ENCODE assay signal across 18 cellular contexts in genomic region chr1:107952989-107953388, GRCh38. TPM values are rescaled to one million over a fixed set of nuclear protein-coding genes. Genes with fewer than 3 reads are reported as not detected.
DNase-seq lines count a peak whose midpoint lies in the region; ATAC-seq and TF ChIP-seq lines count a peak whose summit lies in the region.
"Had no signal": no experiment of that assay in that cellular context is flagged by ENCODE, and none has a peak within 500 bp of the region (broad histone marks: within the 10 kb centered on the region; RNA-seq: fewer than 3 reads in every experiment).

No MANE protein-coding gene starts in this region.

- H3K4me3 ChIP-seq in DND-41 (ENCODE audit: low read depth in 1 of 2, low read length in 2 of 2) (no peak overlapping the region), colonic mucosa (no peak overlapping the region), mesendoderm (ENCODE audit: low read length) (no peak overlapping the region), MM.1S (ENCODE audit: low read length) (no peak overlapping the region)
- H3K4me3 ChIP-seq: sigmoid colon had no signal

- H3F3A ChIP-seq in MM.1S (ENCODE audit: insufficient read depth, low read length) = no peaks in the 10 kb centered on the region

- H3K79me2 ChIP-seq in DND-41 (ENCODE audit: insufficient read depth, low read length) = peaks cover 98% of the 10 kb centered on the region
- H3K79me2 ChIP-seq in mesendoderm (ENCODE audit: control insufficient read depth, insufficient read depth, low read length) = no peaks in the 10 kb centered on the region
- H3K79me2 ChIP-seq in MM.1S (ENCODE audit: low read length) = no peaks in the 10 kb centered on the region

- H3K4me1 ChIP-seq in DND-41 (ENCODE audit: insufficient read depth, low read length) (peaks cover 95% of the 10 kb centered on the region), colonic mucosa (no peaks in the 10 kb centered on the region), mesendoderm (ENCODE audit: control insufficient read depth, low read depth, low read length) (peaks cover 3% of the 10 kb centered on the region), MM.1S (ENCODE audit: low read length) (peaks cover 16% of the 10 kb centered on the region; the same call in 1 of the 2 replicates)
- H3K4me1 ChIP-seq: sigmoid colon had no signal

- H4K5ac ChIP-seq in mesendoderm (ENCODE audit: low read length) = no peak overlapping the region

- intact Hi-C loops in colonic mucosa (cut with DNase I) = no loop called here

- no peak for ATAC-seq in DND-41 (ENCODE audit: insufficient read depth, low read depth)
- ATAC-seq: activated CD8-positive, alpha-beta memory T cell treated with anti-CD3 and anti-CD28 coated beads, Interleukin-2, amount 10 ng/mL, durations not matched to agents 7 days and 5 days had no signal

- no peaks in the 10 kb centered on the region for H3K79me1 ChIP-seq in mesendoderm (ENCODE audit: low read length)

- H3K4me3 Mint-ChIP-seq in chondrocyte (ENCODE audit: unreplicated experiment) = no peak overlapping the region
- H3K4me3 Mint-ChIP-seq: activated CD8-positive, alpha-beta memory T cell treated with anti-CD3 and anti-CD28 coated beads, Interleukin-2, amount 10 ng/mL, durations not matched to agents 7 days and 5 days; CD8-positive, alpha-beta memory T cell; endodermal cell; HFFc6; nephron; stimulated activated naive CD8-positive, alpha-beta T cell treated with anti-CD3 and anti-CD28 coated beads, Interleukin-15, Interleukin-2, amounts not matched to agents 100 ng/mL and 50 ng/mL, for 24 hours had no signal

- peak overlapping the region; percentile 47 for H3K18ac ChIP-seq in mesendoderm (ENCODE audit: low read length)

- WGBS in mesendoderm (ENCODE audit: extremely low coverage, insufficient coverage, low lambda C conversion rate) = no CpG with 5 or more reads among the region's 2 CpGs

- H3K27ac Mint-ChIP-seq in chondrocyte (ENCODE audit: unreplicated experiment) = no peak overlapping the region
- H3K27ac Mint-ChIP-seq: activated CD8-positive, alpha-beta memory T cell treated with anti-CD3 and anti-CD28 coated beads, Interleukin-2, amount 10 ng/mL, durations not matched to agents 7 days and 5 days; endodermal cell; HFFc6; stimulated activated naive CD8-positive, alpha-beta T cell treated with anti-CD3 and anti-CD28 coated beads, Interleukin-15, Interleukin-2, amounts not matched to agents 100 ng/mL and 50 ng/mL, for 24 hours had no signal

- no peak overlapping the region for H2BK120ac ChIP-seq in mesendoderm (ENCODE audit: low read depth, low read length)

- H3K9me3 ChIP-seq in DND-41 (ENCODE audit: insufficient read depth, low read length, severe bottlenecking) (no peaks in the 10 kb centered on the region), colonic mucosa (no peaks in the 10 kb centered on the region), MM.1S (replicated peaks; ENCODE audit: insufficient read depth, low read length) (no peaks in the 10 kb centered on the region)
- H3K9me3 ChIP-seq: sigmoid colon had no signal

- no peak for TF ChIP-seq CTCF in DND-41 (IDR thresholded peaks at IDR 0.05; ENCODE audit: borderline replicate concordance, extremely low read depth, low read length, poor library complexity, severe bottlenecking)
- no peak for TF ChIP-seq CTCF in colonic mucosa (IDR thresholded peaks at IDR 0.05)
- TF ChIP-seq CTCF in chondrocyte (IDR thresholded peaks at IDR 0.05) = no peak
- TF ChIP-seq CTCF in MM.1S (IDR thresholded peaks at IDR 0.05; ENCODE audit: low read length) = no peak

- H3K36me3 ChIP-seq in DND-41 (ENCODE audit: insufficient read depth, low read length) (no peaks in the 10 kb centered on the region), colonic mucosa (no peaks in the 10 kb centered on the region), mesendoderm (ENCODE audit: control insufficient read depth, insufficient read depth, low read length) (no peaks in the 10 kb centered on the region), MM.1S (replicated peaks; ENCODE audit: insufficient read depth, low read length) (no peaks in the 10 kb centered on the region)
- H3K36me3 ChIP-seq: sigmoid colon had no signal

- H2BK15ac ChIP-seq in mesendoderm (replicated peaks; ENCODE audit: low read depth) = no peak overlapping the region

- no peak overlapping the region for H4K8ac ChIP-seq in mesendoderm (ENCODE audit: low read depth, low read length)

- H3K27me3 ChIP-seq in DND-41 (ENCODE audit: insufficient read depth, low read length, poor library complexity) (no peaks in the 10 kb centered on the region), colonic mucosa (no peaks in the 10 kb centered on the region), mesendoderm (ENCODE audit: insufficient read depth, low read length, poor library complexity) (no peaks in the 10 kb centered on the region), MM.1S (replicated peaks; ENCODE audit: insufficient read depth, low read length) (no peaks in the 10 kb centered on the region)
- H3K27me3 ChIP-seq: sigmoid colon had no signal

- H2BK5ac ChIP-seq in mesendoderm (ENCODE audit: low read length) = no peak overlapping the region

- H4K20me1 ChIP-seq in DND-41 (ENCODE audit: insufficient read depth, low read length) (peaks cover 8% of the 10 kb centered on the region; the same call in 1 of the 2 replicates), MM.1S (ENCODE audit: insufficient read depth, low read length) (no peaks in the 10 kb centered on the region)

- H3K4ac ChIP-seq in mesendoderm (ENCODE audit: low read depth, low read length) = no peak overlapping the region

- no peak overlapping the region for H2AK5ac ChIP-seq in mesendoderm (ENCODE audit: low read length)

- no peak overlapping the region for H3K9ac ChIP-seq in DND-41 (ENCODE audit: low read depth, low read length)
- H3K9ac ChIP-seq in colonic mucosa (ENCODE audit: low read depth in 2 of 2, low read length in 2 of 2) = no peak overlapping the region
- H3K9ac ChIP-seq in mesendoderm (ENCODE audit: low read length) = no peak overlapping the region
- no peak overlapping the region for H3K9ac ChIP-seq in MM.1S (ENCODE audit: low read length)

- H3K27me3 Mint-ChIP-seq in chondrocyte (ENCODE audit: low read depth) = peaks cover 7% of the 10 kb centered on the region
- H3K27me3 Mint-ChIP-seq: activated CD8-positive, alpha-beta memory T cell treated with anti-CD3 and anti-CD28 coated beads, Interleukin-2, amount 10 ng/mL, durations not matched to agents 7 days and 5 days; CD8-positive, alpha-beta memory T cell; stimulated activated naive CD8-positive, alpha-beta T cell treated with anti-CD3 and anti-CD28 coated beads, Interleukin-15, Interleukin-2, amounts not matched to agents 100 ng/mL and 50 ng/mL, for 24 hours had no signal

- H3K4me1 Mint-ChIP-seq in chondrocyte (ENCODE audit: low read depth) = no peaks in the 10 kb centered on the region

- no peaks in the 10 kb centered on the region for H3K36me3 Mint-ChIP-seq in chondrocyte (ENCODE audit: low read depth)
- H3K36me3 Mint-ChIP-seq: activated CD8-positive, alpha-beta memory T cell treated with anti-CD3 and anti-CD28 coated beads, Interleukin-2, amount 10 ng/mL, durations not matched to agents 7 days and 5 days; CD8-positive, alpha-beta memory T cell had no signal

- no peaks in the 10 kb centered on the region for H3K9me3 Mint-ChIP-seq in chondrocyte (ENCODE audit: low read depth)
- H3K9me3 Mint-ChIP-seq: CD8-positive, alpha-beta memory T cell; endodermal cell; HFFc6; nephron; stimulated activated naive CD8-positive, alpha-beta T cell treated with anti-CD3 and anti-CD28 coated beads, Interleukin-15, Interleukin-2, amounts not matched to agents 100 ng/mL and 50 ng/mL, for 24 hours had no signal

- H3K4me2 ChIP-seq in DND-41 (ENCODE audit: insufficient read depth, low read length) = peak overlapping the region; percentile 6; the same call in 1 of the 2 replicates
- no peak overlapping the region for H3K4me2 ChIP-seq in mesendoderm (ENCODE audit: low read length)
- H3K4me2 ChIP-seq in MM.1S (ENCODE audit: low read depth, low read length) = no peak overlapping the region

- DNase-seq in DND-41 (no peak), MV-4-11 (lab: John Stamatoyannopoulos, UW) (peak; percentile 65), colonic mucosa (no peak), mesendoderm (peak; percentile 24), chondrocyte (ENCODE audit: low spot score) (no peak), HT-29 (ENCODE audit: low spot score) (no peak), NK-92 (lab: John Stamatoyannopoulos, UW; ENCODE audit: unreplicated experiment) (no peak), MM.1S (no peak)
- DNase-seq: activated CD8-positive, alpha-beta memory T cell treated with anti-CD3 and anti-CD28 coated beads, Interleukin-2, amount 10 ng/mL, durations not matched to agents 7 days and 5 days; activated naive CD4-positive, alpha-beta T cell treated with Interleukin-2 at 50 U/mL for 16 hours; CD8-positive, alpha-beta memory T cell; endodermal cell; HFFc6; NCI-H1436; SHP77 treated with DMSO at 0.1 percent for 48 hours; sigmoid colon had no signal

- H3K9me2 ChIP-seq in MM.1S (replicated peaks; ENCODE audit: insufficient read depth, low read length) = no peaks in the 10 kb centered on the region

- no peak overlapping the region for H3K56ac ChIP-seq in mesendoderm (ENCODE audit: low read length)

- no peak overlapping the region for H3K23ac ChIP-seq in mesendoderm (ENCODE audit: low read length)

- H2AFZ ChIP-seq in DND-41 (ENCODE audit: low read depth, low read length) (no peak overlapping the region), MM.1S (ENCODE audit: low read length) (no peak overlapping the region)

- H3K27ac ChIP-seq in DND-41 (ENCODE audit: low read length) (peak overlapping the region; percentile 68), colonic mucosa (peak overlapping the region; percentile 27), mesendoderm (ENCODE audit: low read depth, low read length) (no peak overlapping the region), MM.1S (ENCODE audit: low read length) (no peak overlapping the region)
- H3K27ac ChIP-seq: sigmoid colon had no signal

RNA-seq across cellular contexts. Expression of gene VAV3, which starts 12.0 kb away (rescaled TPM):
- 100 to 1,000 TPM in 1 of 2 donors, 10 to 100 TPM in 1; 73.0 to 135 TPM for total RNA-seq in colonic mucosa
- polyA plus RNA-seq in mesendoderm (2013, experiment 1 of 2) = 4.8 TPM
- 4.6 TPM for polyA plus RNA-seq in mesendoderm (2013, experiment 2 of 2)
- 0.12 TPM in 1 of 3 replicates, not detected in the others for total RNA-seq in chondrocyte
- total RNA-seq in HT-29 (2014; rRNA removed; shearing (Covaris generic)) = 0.03 and 1.7 TPM in 2 replicates
- total RNA-seq: HFFc6 had no signal

Comparison
In these comparisons a context has a peak if more than half of its experiments do, and no peak if none do; other contexts are left out.
1. DNase-seq: peak in MV-4-11 (single experiment) and mesendoderm (single experiment); none in DND-41 (single experiment), colonic mucosa (single experiment), chondrocyte (single experiment), HT-29 (single experiment), NK-92 (single experiment) and MM.1S (single experiment).
2. H3K27ac ChIP-seq: peak in DND-41 (single experiment) and colonic mucosa (single experiment); none in mesendoderm (single experiment) and MM.1S (single experiment).
3. RNA of gene VAV3, which starts 12.0 kb away (total RNA-seq): 73.0 to 135 TPM in colonic mucosa; 0.03 to 1.7 TPM in HT-29 and 0.12 TPM in chondrocyte; every median in the first group is over 10 times any median in the second.